In genomic region chr12:106288510-106289195, GRCh38 we compare ENCODE assay signal across 2 cellular contexts.
TF ChIP-seq lines count a peak whose summit lies in the region.

No MANE protein-coding gene starts in this region.

TF ChIP-seq in Ishikawa, 13 proteins besides CTCF, POLR2A, EP300 and RAD21:
- TF ChIP-seq MAX (IDR thresholded peaks at IDR 0.05), result no peak
- peak; percentile 39; the same call in 1 of the 2 replicates for TF ChIP-seq CEBPB (IDR thresholded peaks at IDR 0.05)
- TF ChIP-seq EGR1 (IDR thresholded peaks at IDR 0.05), result no peak

TF ChIP-seq in HepG2, 621 proteins besides CTCF, POLR2A, EP300 and RAD21 (continues in another document):
- TF ChIP-seq FIP1L1 (IDR thresholded peaks at IDR 0.05; ENCODE audit: borderline replicate concordance, insufficient read depth, low read depth, low read length), result no peak
- no peak for TF ChIP-seq SPEN (CRISPR knock-in tag; IDR thresholded peaks at IDR 0.05; ENCODE audit: low read depth)
- TF ChIP-seq ZNF792 (CRISPR knock-in tag; IDR thresholded peaks at IDR 0.05), result peak; percentile 15; the same call in 1 of the 2 replicates
- TF ChIP-seq MYC (CRISPR knock-in tag; IDR thresholded peaks at IDR 0.05; ENCODE audit: borderline replicate concordance), result no peak; the same call in 1 of the 2 replicates
- peak; percentile 31; the same call in 1 of the 2 replicates for TF ChIP-seq YEATS2 (CRISPR knock-in tag; IDR thresholded peaks at IDR 0.05; ENCODE audit: borderline replicate concordance)
- 0 out of 2 replicates have a peak, but pooled peaks have one; percentile 8 for TF ChIP-seq SALL2 (CRISPR knock-in tag; IDR thresholded peaks at IDR 0.05)
- TF ChIP-seq AGO2 (optimal IDR thresholded peaks at IDR 0.05; ENCODE audit: low read depth, low read length), result no peak
- no peak; the same call in 1 of the 2 replicates for TF ChIP-seq SP5 (CRISPR knock-in tag; IDR thresholded peaks at IDR 0.05; ENCODE audit: borderline replicate concordance, low read depth)
- TF ChIP-seq SKI (IDR thresholded peaks at IDR 0.05; ENCODE audit: partially characterized antibody), result peak; percentile 49
- no peak for TF ChIP-seq ZNF484 (CRISPR knock-in tag; IDR thresholded peaks at IDR 0.05; ENCODE audit: borderline replicate concordance, low read depth)
- no peak for TF ChIP-seq ZBTB8A (CRISPR knock-in tag; IDR thresholded peaks at IDR 0.05; ENCODE audit: borderline replicate concordance, low read depth)
- TF ChIP-seq MTERF4 (CRISPR knock-in tag; IDR thresholded peaks at IDR 0.05), result no peak
- TF ChIP-seq ZNF569 (CRISPR knock-in tag; IDR thresholded peaks at IDR 0.05; ENCODE audit: borderline replicate concordance), result no peak
- TF ChIP-seq POGZ (CRISPR knock-in tag; IDR thresholded peaks at IDR 0.05), result peak; percentile 33; the same call in 1 of the 2 replicates
- peak; percentile 33; the same call in 1 of the 2 replicates for TF ChIP-seq ZFX (CRISPR knock-in tag; IDR thresholded peaks at IDR 0.05; ENCODE audit: low read depth)
- no peak for TF ChIP-seq EHMT2 (IDR thresholded peaks at IDR 0.05; ENCODE audit: borderline replicate concordance, low read depth, low read length)
- TF ChIP-seq ZNF75D (CRISPR knock-in tag; IDR thresholded peaks at IDR 0.05; ENCODE audit: borderline replicate concordance), result no peak
- peak; percentile 77 for TF ChIP-seq SOX13 (IDR thresholded peaks at IDR 0.05)
- TF ChIP-seq SOX13 (CRISPR knock-in tag; conservative IDR thresholded peaks at IDR 0.05 in 1 of 2, IDR thresholded peaks at IDR 0.05 in 1 of 2), result peak in 1 of 2 experiments; percentile 94; a peak in 2 of 4 replicates
- no peak for TF ChIP-seq HMGXB3 (CRISPR knock-in tag; IDR thresholded peaks at IDR 0.05; ENCODE audit: borderline replicate concordance)
- peak; percentile 48 for TF ChIP-seq TEAD3 (CRISPR knock-in tag; optimal IDR thresholded peaks at IDR 0.05; ENCODE audit: borderline replicate concordance)
- TF ChIP-seq HOXA3 (CRISPR knock-in tag; IDR thresholded peaks at IDR 0.05), result peak; percentile 15; the same call in 1 of the 2 replicates
- TF ChIP-seq ZNF12 (CRISPR knock-in tag; IDR thresholded peaks at IDR 0.05), result peak; percentile 46; the same call in 1 of the 2 replicates
- TF ChIP-seq ZMYM3 (CRISPR knock-in tag; IDR thresholded peaks at IDR 0.05), result peak; percentile 51; the same call in 1 of the 2 replicates
- TF ChIP-seq KAT8 (CRISPR knock-in tag; IDR thresholded peaks at IDR 0.05), result peak; percentile 61; the same call in 1 of the 2 replicates
- TF ChIP-seq ZNF281 (CRISPR knock-in tag; IDR thresholded peaks at IDR 0.05; ENCODE audit: borderline replicate concordance), result no peak
- TF ChIP-seq ZNF124 (CRISPR knock-in tag; IDR thresholded peaks at IDR 0.05), result 0 out of 2 replicates have a peak, but pooled peaks have one; percentile 47
- TF ChIP-seq ZNF629 (CRISPR knock-in tag; conservative IDR thresholded peaks at IDR 0.05), result peak; percentile 96
- TF ChIP-seq MBNL3 (CRISPR knock-in tag; conservative IDR thresholded peaks at IDR 0.05), result no peak
- peak; percentile 56; the same call in 1 of the 2 replicates for TF ChIP-seq KDM1A (CRISPR knock-in tag; IDR thresholded peaks at IDR 0.05)
- no peak for TF ChIP-seq ZNF720 (CRISPR knock-in tag; IDR thresholded peaks at IDR 0.05)
- no peak for TF ChIP-seq JARID2 (CRISPR knock-in tag; IDR thresholded peaks at IDR 0.05; ENCODE audit: insufficient replicate concordance)
- peak; percentile 79; the same call in 1 of the 2 replicates for TF ChIP-seq DMAP1 (CRISPR knock-in tag; IDR thresholded peaks at IDR 0.05)
- peak; percentile 43; the same call in 1 of the 2 replicates for TF ChIP-seq HMG20B (CRISPR knock-in tag; conservative IDR thresholded peaks at IDR 0.05)
- peak; percentile 90 for TF ChIP-seq MED1 (CRISPR knock-in tag; IDR thresholded peaks at IDR 0.05)
- TF ChIP-seq NR2F1 (CRISPR knock-in tag; IDR thresholded peaks at IDR 0.05), result peak in 1 of 2 experiments; percentile 27; a peak in 1 of 4 replicates
- no peak for TF ChIP-seq ZNF350 (CRISPR knock-in tag; IDR thresholded peaks at IDR 0.05; ENCODE audit: borderline replicate concordance, low read depth)
- TF ChIP-seq SOX5 (CRISPR knock-in tag; IDR thresholded peaks at IDR 0.05; ENCODE audit: borderline replicate concordance), result peak; percentile 94
- TF ChIP-seq ZBTB38 (CRISPR knock-in tag; IDR thresholded peaks at IDR 0.05), result peak; percentile 51; the same call in 1 of the 2 replicates
- TF ChIP-seq SIN3A (IDR thresholded peaks at IDR 0.05; ENCODE audit: borderline replicate concordance, low read depth, low read length), result no peak
- TF ChIP-seq NFE2 (CRISPR knock-in tag; IDR thresholded peaks at IDR 0.05), result no peak
- TF ChIP-seq RFX3 (CRISPR knock-in tag; IDR thresholded peaks at IDR 0.05), result 0 out of 2 replicates have a peak, but pooled peaks have one; percentile 18
- TF ChIP-seq MIER2 (CRISPR knock-in tag; IDR thresholded peaks at IDR 0.05), result no peak
- no peak for TF ChIP-seq RBM39 (IDR thresholded peaks at IDR 0.05; ENCODE audit: low read depth, low read length, poor library complexity, severe bottlenecking)
- TF ChIP-seq CBX1 (IDR thresholded peaks at IDR 0.05; ENCODE audit: low read depth), result no peak
- peak; percentile 78 for TF ChIP-seq ZNF614 (CRISPR knock-in tag; IDR thresholded peaks at IDR 0.05; ENCODE audit: borderline replicate concordance)
- TF ChIP-seq ZBTB49 (CRISPR knock-in tag; IDR thresholded peaks at IDR 0.05; ENCODE audit: borderline replicate concordance), result no peak
- TF ChIP-seq ZNF816 (CRISPR knock-in tag; IDR thresholded peaks at IDR 0.05; ENCODE audit: borderline replicate concordance), result no peak
- no peak; the same call in 1 of the 2 replicates for TF ChIP-seq ETV5 (CRISPR knock-in tag; IDR thresholded peaks at IDR 0.05; ENCODE audit: borderline replicate concordance)
- TF ChIP-seq ZNF136 (CRISPR knock-in tag; IDR thresholded peaks at IDR 0.05; ENCODE audit: low read depth), result no peak
- no peak for TF ChIP-seq CHCHD3 (CRISPR knock-in tag; IDR thresholded peaks at IDR 0.05)
- no peak for TF ChIP-seq ZNF512B (CRISPR knock-in tag; IDR thresholded peaks at IDR 0.05; ENCODE audit: borderline replicate concordance)
- TF ChIP-seq GATAD1 (CRISPR knock-in tag; IDR thresholded peaks at IDR 0.05), result no peak
- TF ChIP-seq MXI1 (IDR thresholded peaks at IDR 0.05; ENCODE audit: borderline replicate concordance, low read depth, low read length), result peak; percentile 38; the same call in 1 of the 3 replicates
- peak; percentile 60; the same call in 1 of the 2 replicates for TF ChIP-seq RXRB (CRISPR knock-in tag; IDR thresholded peaks at IDR 0.05; ENCODE audit: borderline replicate concordance)
- TF ChIP-seq RBFOX2 (IDR thresholded peaks at IDR 0.05; ENCODE audit: low read depth, low read length), result 0 out of 2 replicates have a peak, but pooled peaks have one; percentile 23
- no peak for TF ChIP-seq BATF2 (CRISPR knock-in tag; IDR thresholded peaks at IDR 0.05)
- TF ChIP-seq ZNF713 (CRISPR knock-in tag; IDR thresholded peaks at IDR 0.05), result no peak
- TF ChIP-seq ZC3H13 (CRISPR knock-in tag; IDR thresholded peaks at IDR 0.05), result no peak
- TF ChIP-seq RBM22 (optimal IDR thresholded peaks at IDR 0.05; ENCODE audit: low read length), result no peak
